3 cellular contexts compared by ENCODE assay signal in genomic region chr17:58678287-58678686, GRCh38. TPM values are rescaled to one million over a fixed set of nuclear protein-coding genes. Genes with fewer than 3 reads are reported as not detected.
"Had no signal": no experiment of that assay in that cellular context is flagged by ENCODE, and none has a peak within 500 bp of the region (broad histone marks: within the 10 kb centered on the region; RNA-seq: fewer than 3 reads in every experiment).

No MANE protein-coding gene starts in this region.

RNA-seq across cellular contexts. Expression of gene TEX14, which starts 13.6 kb away (rescaled TPM):
- total RNA-seq: renal cortical epithelial cell, right atrium auricular region had no signal
- polyA plus RNA-seq: smooth muscle cell had no signal
